ENCODE assay signal across 17 cellular contexts in the genomic region with DNA sequence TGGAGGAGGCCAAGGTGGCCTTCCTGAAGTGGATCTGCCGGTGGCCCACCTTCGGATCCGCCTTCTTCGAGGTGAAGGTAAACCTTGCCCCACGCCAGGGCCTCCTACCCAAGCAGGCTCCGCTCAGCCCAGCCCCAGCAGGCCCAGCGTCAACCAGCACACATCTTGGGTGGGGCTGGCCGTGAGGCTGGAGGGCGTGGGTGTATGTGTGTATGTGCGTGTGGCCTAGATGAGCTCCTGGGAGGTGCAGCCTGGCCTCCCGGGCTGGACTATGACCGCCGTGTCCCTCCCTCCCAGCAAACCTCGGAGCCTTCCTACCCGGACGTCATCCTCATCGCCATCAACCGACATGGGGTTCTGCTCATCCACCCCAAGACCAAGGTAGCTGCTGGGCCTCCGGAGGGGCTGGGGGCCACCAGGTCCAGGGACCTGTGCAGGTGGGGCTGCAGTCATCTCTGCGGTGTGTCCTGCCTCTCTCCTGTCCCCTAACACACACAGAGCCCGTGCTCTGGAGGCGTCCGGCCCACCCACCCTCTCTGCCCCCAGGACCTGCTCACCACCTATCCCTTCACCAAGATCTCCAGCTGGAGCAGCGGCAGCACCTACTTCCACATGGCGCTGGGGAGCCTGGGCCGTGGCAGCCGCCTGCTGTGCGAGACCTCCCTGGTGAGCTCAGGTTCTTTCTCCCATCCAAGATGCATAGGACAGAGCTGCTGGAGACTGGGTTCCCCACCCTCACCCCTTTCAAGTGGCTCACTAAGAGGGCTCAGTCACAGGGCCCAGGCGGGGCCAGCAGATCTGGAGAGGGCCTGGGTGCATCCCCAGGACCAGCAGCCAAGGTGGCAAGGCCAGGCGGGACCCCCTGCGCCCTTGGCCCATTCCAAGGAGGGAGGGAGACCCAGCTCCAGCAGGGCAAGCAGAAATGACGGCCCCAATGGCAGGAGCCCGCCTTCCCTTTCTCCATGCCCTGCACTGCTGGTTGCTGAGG. TPM values are rescaled to one million over a fixed set of nuclear protein-coding genes. Genes with fewer than 3 reads are reported as not detected.
DNase-seq lines count a peak whose midpoint lies in the region; ATAC-seq and TF ChIP-seq lines count a peak whose summit lies in the region.
"Had no signal": no experiment of that assay in that cellular context is flagged by ENCODE, and none has a peak within 500 bp of the region (broad histone marks: within the 10 kb centered on the region; RNA-seq: fewer than 3 reads in every experiment).

No MANE protein-coding gene starts in this region.

- H3K9ac ChIP-seq in adipocyte (ENCODE audit: low read length): peak overlapping the region; percentile 51
- H3K9ac ChIP-seq: KMS-11 had no signal

- peak overlapping the region; percentile 72 for H3K27ac Mint-ChIP-seq in activated naive CD8-positive, alpha-beta T cell
- no peak overlapping the region for H3K27ac Mint-ChIP-seq in activated naive CD8-positive, alpha-beta T cell treated with anti-CD3 and anti-CD28 coated beads, Interleukin-2, amount 50 U/mL, for 24 hours

- WGBS in transverse colon (ENCODE audit: low coverage in 1 of 2), 2 donors: 75% methylated on average over 30 of the region's 33 CpGs; no CpG with 5 or more reads in 1 of the 2 donors

- no peaks in the 10 kb centered on the region for H3K36me3 Mint-ChIP-seq in activated naive CD8-positive, alpha-beta T cell
- H3K36me3 Mint-ChIP-seq in activated naive CD8-positive, alpha-beta T cell treated with anti-CD3 and anti-CD28 coated beads, Interleukin-2, amount 50 U/mL, for 24 hours (ENCODE audit: low read depth): no peaks in the 10 kb centered on the region

- intact Hi-C loops in transverse colon (cut with DNase I; ENCODE audit: low total_unique reads): no loop called here

- H3K27me3 Mint-ChIP-seq in activated naive CD8-positive, alpha-beta T cell: no peaks in the 10 kb centered on the region
- no peaks in the 10 kb centered on the region for H3K27me3 Mint-ChIP-seq in activated naive CD8-positive, alpha-beta T cell treated with anti-CD3 and anti-CD28 coated beads, Interleukin-2, amount 50 U/mL, for 24 hours

- no peak for TF ChIP-seq POLR2A in transverse colon (IDR thresholded peaks at IDR 0.05)

- TF ChIP-seq CTCF in transverse colon (IDR thresholded peaks at IDR 0.05): no peak

- no peaks in the 10 kb centered on the region for H3K36me3 ChIP-seq in adipocyte (ENCODE audit: control insufficient read depth, insufficient read depth, low read length, severe bottlenecking)
- no peaks in the 10 kb centered on the region for H3K36me3 ChIP-seq in transverse colon

- no peak overlapping the region for H3K4me3 Mint-ChIP-seq in activated naive CD8-positive, alpha-beta T cell
- H3K4me3 Mint-ChIP-seq in activated naive CD8-positive, alpha-beta T cell treated with anti-CD3 and anti-CD28 coated beads, Interleukin-2, amount 50 U/mL, for 24 hours: no peak overlapping the region
- H3K4me3 Mint-ChIP-seq: endodermal cell had no signal

- no peaks in the 10 kb centered on the region for H3K9me3 Mint-ChIP-seq in activated naive CD8-positive, alpha-beta T cell (ENCODE audit: low read depth)
- H3K9me3 Mint-ChIP-seq in activated naive CD8-positive, alpha-beta T cell treated with anti-CD3 and anti-CD28 coated beads, Interleukin-2, amount 50 U/mL, for 24 hours: no peaks in the 10 kb centered on the region
- H3K9me3 Mint-ChIP-seq: endodermal cell had no signal

- H3K4me3 ChIP-seq in adipocyte (ENCODE audit: low read length) (no peak overlapping the region), transverse colon (no peak overlapping the region)

- peak overlapping the region; percentile 46 to 83 (median 53) for H3K27ac ChIP-seq in transverse colon
- H3K27ac ChIP-seq: KMS-11 had no signal

- peaks cover 53% of the 10 kb centered on the region for H3K4me1 Mint-ChIP-seq in activated naive CD8-positive, alpha-beta T cell (ENCODE audit: low read depth)
- peaks cover 42% of the 10 kb centered on the region for H3K4me1 Mint-ChIP-seq in activated naive CD8-positive, alpha-beta T cell treated with anti-CD3 and anti-CD28 coated beads, Interleukin-2, amount 50 U/mL, for 24 hours

- H3K27me3 ChIP-seq in adipocyte (replicated peaks; ENCODE audit: control insufficient read depth, insufficient read depth, low read length): no peaks in the 10 kb centered on the region
- H3K27me3 ChIP-seq in transverse colon: no peaks in the 10 kb centered on the region

- H3K4me1 ChIP-seq in adipocyte (ENCODE audit: control insufficient read depth, insufficient read depth, low read length) (peaks cover 16% of the 10 kb centered on the region), transverse colon (peaks cover 0 to 30% (median 10%) of the 10 kb centered on the region in 4 donors)

- H3K9me3 ChIP-seq in adipocyte (ENCODE audit: control insufficient read depth, low read length) (no peaks in the 10 kb centered on the region), transverse colon (no peaks in the 10 kb centered on the region)

- TF ChIP-seq EP300 in transverse colon (IDR thresholded peaks at IDR 0.05; ENCODE audit: low read depth): no peak

- no peak for DNase-seq in activated naive CD8-positive, alpha-beta T cell treated with anti-CD3 and anti-CD28 coated beads, Interleukin-2, amount 50 U/mL, for 24 hours
- DNase-seq in adipocyte (ENCODE audit: low read depth): no peak
- peak; percentile 26 for DNase-seq in mucosa of gallbladder (ENCODE audit: low spot score)
- DNase-seq in transverse colon: peak; percentile 47
- no peak for DNase-seq in GM19238 (ENCODE audit: insufficient read length, low spot score)
- DNase-seq in inferior parietal cortex (ENCODE audit: extremely low spot score): no peak
- no peak for DNase-seq in pons (ENCODE audit: low spot score)
- DNase-seq: aorta, EL, hippocampal formation, NCI-H187 treated with DMSO at 0.1 percent for 48 hours had no signal

- no peak for ATAC-seq in activated naive CD8-positive, alpha-beta T cell treated with anti-CD3 and anti-CD28 coated beads, Interleukin-2, amount 50 U/mL, for 24 hours

- in situ Hi-C loops in transverse colon (cut with MboI; ENCODE audit: low pct_ligation_motif_present in 1 of 4, low pct_unique_long_range_greater_than_20kb in 1 of 4, low sequenced_read_pairs in 3 of 4): no loop called here

RNA-seq across cellular contexts. Expression of gene GPR17, which starts 9.4 kb away (rescaled TPM):
- total RNA-seq in mucosa of gallbladder: 0.17 TPM
- total RNA-seq in transverse colon: under 1 TPM in 1 of 4 donors, not detected in 3; 0.14 TPM
- total RNA-seq: activated CD8-positive, alpha-beta memory T cell treated with anti-CD3 and anti-CD28 coated beads for 36 hours; mononuclear cell; T-helper 1 cell treated with Interleukin-12 subunit alpha and Interleukin-12 subunit beta and Interleukin-4 antibody, amounts not matched to agents 30 ng/mL and 1 ng/mL, for 36 hours had no signal

RNA-seq across cellular contexts. Expression of gene LIMS2, which starts 38.8 kb away (rescaled TPM):
- 104 TPM for total RNA-seq in mucosa of gallbladder
- total RNA-seq in transverse colon: 100 to 1,000 TPM in 2 of 4 donors, 10 to 100 TPM in 2; 34.5 to 198 (median 91.3) TPM

Comparison
In these comparisons a context has a peak if more than half of its experiments do, and no peak if none do; other contexts are left out.
1. DNase-seq: peak in mucosa of gallbladder (single experiment) and transverse colon (single experiment); none in activated naive CD8-positive, alpha-beta T cell treated with anti-CD3 and anti-CD28 coated beads, Interleukin-2, amount 50 U/mL, for 24 hours (single experiment), adipocyte (single experiment), GM19238 (single experiment), inferior parietal cortex (single experiment) and pons (single experiment).